12 cellular contexts compared by ENCODE assay signal in genomic region chr12:34400986-34401658, GRCh38.
A peak's percentile ranks its signal among the peaks of the same experiment; 100 is the strongest.
DNase-seq lines count a peak whose midpoint lies in the region; ATAC-seq and TF ChIP-seq lines count a peak whose summit lies in the region.
"Had no signal": no experiment of that assay in that cellular context is flagged by ENCODE, and none has a peak within 500 bp of the region (broad histone marks: within the 10 kb centered on the region; RNA-seq: fewer than 3 reads in every experiment).

No MANE protein-coding gene starts in this region.

- no peaks in the 10 kb centered on the region for H3K27me3 Mint-ChIP-seq in activated CD4-positive, alpha-beta memory T cell treated with anti-CD3 and anti-CD28 coated beads for 36 hours

- H3K4me3 ChIP-seq in heart left ventricle (no peak overlapping the region), sigmoid colon (no peak overlapping the region)

- no peaks in the 10 kb centered on the region for H3K36me3 Mint-ChIP-seq in activated CD4-positive, alpha-beta memory T cell treated with anti-CD3 and anti-CD28 coated beads for 36 hours

- H3K27ac ChIP-seq in heart left ventricle (no peak overlapping the region), sigmoid colon (no peak overlapping the region)

- H3K9me3 Mint-ChIP-seq in activated CD4-positive, alpha-beta memory T cell treated with anti-CD3 and anti-CD28 coated beads for 36 hours = peaks cover 40% of the 10 kb centered on the region

- H3K27me3 ChIP-seq in heart left ventricle (peaks cover 0 to 14% (median 0%) of the 10 kb centered on the region in 9 donors), sigmoid colon (peaks cover 0 to 4% (median 0%) of the 10 kb centered on the region in 3 donors)

- TF ChIP-seq CTCF in GM10248 (IDR thresholded peaks at IDR 0.05; ENCODE audit: control extremely low read depth, extremely low read depth, low read depth, missing control alignments) (no peak), heart left ventricle (IDR thresholded peaks at IDR 0.05) (no peak), sigmoid colon (IDR thresholded peaks at IDR 0.05) (no peak)

- H3K36me3 ChIP-seq in heart left ventricle (no peaks in the 10 kb centered on the region), sigmoid colon (no peaks in the 10 kb centered on the region)

- H3K4me1 ChIP-seq in heart left ventricle (no peaks in the 10 kb centered on the region), sigmoid colon (no peaks in the 10 kb centered on the region)

- intact Hi-C loops in activated CD4-positive, alpha-beta memory T cell treated with anti-CD3 and anti-CD28 coated beads for 36 hours (cut with micrococcal nuclease) = no loop called here
- intact Hi-C loops in heart left ventricle (cut with DNase I) = no loop called here
- intact Hi-C loops in sigmoid colon (cut with DNase I) = no loop called here

- H3K27ac Mint-ChIP-seq in activated CD4-positive, alpha-beta memory T cell treated with anti-CD3 and anti-CD28 coated beads for 36 hours = no peak overlapping the region
- H3K27ac Mint-ChIP-seq: HFFc6 had no signal

- DNase-seq in GM10248 (ENCODE audit: extremely low spot score) (peak; percentile 0), heart left ventricle (peak; percentile 2 to 45 (median 7)), sigmoid colon (peak; percentile 32), NCI-H748 treated with DMSO at 0.1 percent for 48 hours (lab: John Stamatoyannopoulos, UW) (no peak), DMS79 treated with DMSO at 0.1 percent for 48 hours (lab: John Stamatoyannopoulos, UW) (no peak)
- peak; percentile 5 for DNase-seq in activated CD4-positive, alpha-beta memory T cell treated with anti-CD3 and anti-CD28 coated beads for 36 hours
- DNase-seq: dermis blood vessel endothelial cell, HFFc6, PC-3, retina had no signal

- no peak for TF ChIP-seq EP300 in sigmoid colon (IDR thresholded peaks at IDR 0.05)

- H3K4me3 Mint-ChIP-seq in activated CD4-positive, alpha-beta memory T cell treated with anti-CD3 and anti-CD28 coated beads for 36 hours = no peak overlapping the region
- H3K4me3 Mint-ChIP-seq: HFFc6 had no signal

- H3K4me1 Mint-ChIP-seq in activated CD4-positive, alpha-beta memory T cell treated with anti-CD3 and anti-CD28 coated beads for 36 hours (ENCODE audit: low read depth) = no peaks in the 10 kb centered on the region

- no peak for ATAC-seq in heart left ventricle
- no peak for ATAC-seq in GM18505 (IDR thresholded peaks at IDR 0.05; ENCODE audit: unreplicated experiment)
- no peak for ATAC-seq in GM21619 (IDR thresholded peaks at IDR 0.05; ENCODE audit: unreplicated experiment)
- ATAC-seq: PC-3 had no signal

- WGBS in heart left ventricle, 4 donors = 61 to 69% (median 66%) methylated on average over 22 to 25 of the region's 25 CpGs
- 72 to 74% methylated on average over 25 of the region's 25 CpGs for WGBS in sigmoid colon, 2 donors

- TF ChIP-seq POLR2A in heart left ventricle (IDR thresholded peaks at IDR 0.05) (no peak), sigmoid colon (IDR thresholded peaks at IDR 0.05) (no peak), GM18505 (IDR thresholded peaks at IDR 0.05; ENCODE audit: borderline replicate concordance, extremely low read depth, insufficient read depth, insufficient read length) (no peak)

- CTCF ChIA-PET in GM10248 (lab: Yijun Ruan, JAX) = no interaction called here
- CTCF ChIA-PET in activated CD4-positive, alpha-beta memory T cell treated with anti-CD3 and anti-CD28 coated beads for 36 hours (lab: Charles Lee) = no interaction called here

- POLR2A ChIA-PET in GM10248 (lab: Yijun Ruan, JAX) = no interaction called here
- POLR2A ChIA-PET in activated CD4-positive, alpha-beta memory T cell treated with anti-CD3 and anti-CD28 coated beads for 36 hours (lab: Charles Lee) = no interaction called here

- H3K9me3 ChIP-seq in heart left ventricle (peaks cover 0 to 52% (median 17%) of the 10 kb centered on the region in 12 donors), sigmoid colon (peaks cover 4 to 27% (median 12%) of the 10 kb centered on the region in 4 donors)

Comparison
In these comparisons a context has a peak if more than half of its experiments do, and no peak if none do; other contexts are left out.
1. DNase-seq: peak in GM10248 (single experiment), activated CD4-positive, alpha-beta memory T cell treated with anti-CD3 and anti-CD28 coated beads for 36 hours (single experiment), heart left ventricle (5 of 5) and sigmoid colon (single experiment); none in NCI-H748 treated with DMSO at 0.1 percent for 48 hours (single experiment) and DMS79 treated with DMSO at 0.1 percent for 48 hours (single experiment).